Comparison of ENCODE assay signal across 8 cellular contexts in genomic region chr4:143558823-143559756, GRCh38. TPM values are rescaled to one million over a fixed set of nuclear protein-coding genes. Genes with fewer than 3 reads are reported as not detected.
DNase-seq lines count a peak whose midpoint lies in the region; ATAC-seq and TF ChIP-seq lines count a peak whose summit lies in the region.

No MANE protein-coding gene starts in this region.

- peak; percentile 64 for TF ChIP-seq CTCF in GM12874 (IDR thresholded peaks at IDR 0.05; ENCODE audit: insufficient read depth, low read depth, low read length)
- peak; percentile 58 for TF ChIP-seq CTCF in choroid plexus epithelial cell (conservative IDR thresholded peaks at IDR 0.05; ENCODE audit: low read depth, low read length)

- peak overlapping the region; percentile 68 for H3K4me3 ChIP-seq in choroid plexus epithelial cell (ENCODE audit: low read depth, low read length)

- ATAC-seq in HG02759 (IDR thresholded peaks at IDR 0.05; ENCODE audit: unreplicated experiment): peak; percentile 85

- DNase-seq in NCI-H187 treated with DMSO at 0.1 percent for 48 hours (lab: John Stamatoyannopoulos, UW) (peak; percentile 32), choroid plexus epithelial cell (ENCODE audit: low read depth) (peak; percentile 65), kidney tubule cell (ENCODE audit: low spot score) (peak; percentile 87), A172 (ENCODE audit: low spot score) (no peak)
- DNase-seq in activated CD4-positive, alpha-beta T cell treated with anti-CD3 and anti-CD28 coated beads for 1 hour: peak; percentile 68
- DNase-seq in stimulated activated CD4-positive, alpha-beta T cell treated with anti-CD3 and anti-CD28 coated beads, Interleukin-1b, Interleukin-23, amount 100 ng/mL, for 4 hours (ENCODE audit: low read depth in 2 of 2): peak; percentile 48 to 51

RNA-seq across cellular contexts. Expression of gene SMARCA5, which starts 45.6 kb away (rescaled TPM):
- total RNA-seq in A172 (2014; rRNA removed; shearing (Covaris generic)): 39.6 and 47.7 TPM in 2 replicates
